In genomic region chr5:154830219-154830595, GRCh38 we compare ENCODE assay signal across 15 cellular contexts. TPM values are rescaled to one million over a fixed set of nuclear protein-coding genes. Genes with fewer than 3 reads are reported as not detected.
A peak's percentile ranks its signal among the peaks of the same experiment; 100 is the strongest.
DNase-seq lines count a peak whose midpoint lies in the region; ATAC-seq, FAIRE-seq and TF ChIP-seq lines count a peak whose summit lies in the region.
"Had no signal": no experiment of that assay in that cellular context is flagged by ENCODE, and none has a peak within 500 bp of the region (broad histone marks: within the 10 kb centered on the region; RNA-seq: fewer than 3 reads in every experiment).

No MANE protein-coding gene starts in this region.

- H3K4me3 Mint-ChIP-seq in activated naive CD4-positive, alpha-beta T cell treated with anti-CD3 and anti-CD28 coated beads, Interleukin-2, amount 10 ng/mL, durations not matched to agents 7 days and 5 days, result no peak overlapping the region
- peak overlapping the region; percentile 18 for H3K4me3 Mint-ChIP-seq in activated CD8-positive, alpha-beta T cell treated with anti-CD3 and anti-CD28 coated beads, Interleukin-2, amount 10 ng/mL, durations not matched to agents 7 days and 5 days
- H3K4me3 Mint-ChIP-seq: brain, endodermal cell had no signal

- H3K4me3 ChIP-seq in keratinocyte (ENCODE audit: control insufficient read depth in 2 of 3, extremely low read depth in 1 of 3, insufficient read depth in 2 of 3, low read depth in 1 of 3, low read length in 3 of 3), result peak overlapping the region in 2 of 3 experiments; percentile 1 to 19
- no peak overlapping the region for H3K4me3 ChIP-seq in upper lobe of right lung
- H3K4me3 ChIP-seq in tibial nerve, result no peak overlapping the region
- H3K4me3 ChIP-seq: heart right ventricle, pancreas had no signal

- DNase-seq in activated naive CD4-positive, alpha-beta T cell treated with anti-CD3 and anti-CD28 coated beads, Interleukin-2, amount 10 ng/mL, durations not matched to agents 7 days and 5 days, result no peak
- DNase-seq in activated naive CD4-positive, alpha-beta T cell treated with anti-CD3 and anti-CD28 coated beads, Interleukin-2, amount 50 U/mL, for 16 hours, result no peak
- no peak for DNase-seq in activated CD8-positive, alpha-beta T cell treated with anti-CD3 and anti-CD28 coated beads, Interleukin-2, amount 10 ng/mL, durations not matched to agents 7 days and 5 days
- DNase-seq in keratinocyte (ENCODE audit: low read depth, low spot score) (no peak), upper lobe of right lung (no peak), tibial nerve (ENCODE audit: low spot score in 2 of 2) (no peak), medulla oblongata (ENCODE audit: extremely low spot score) (no peak), NCI-H524 treated with DMSO at 0.1 percent for 48 hours (lab: John Stamatoyannopoulos, UW) (no peak)
- DNase-seq: endodermal cell, heart right ventricle, KG1, NCI-H2171 treated with DMSO at 0.1 percent for 48 hours, pancreas had no signal

- H3K9ac ChIP-seq in keratinocyte (ENCODE audit: control insufficient read depth, extremely low read depth, insufficient read depth, low read length), result peak overlapping the region; percentile 64

- POLR2A ChIA-PET in activated CD8-positive, alpha-beta T cell treated with anti-CD3 and anti-CD28 coated beads, Interleukin-2, amount 10 ng/mL, durations not matched to agents 7 days and 5 days (lab: Charles Lee), result interaction anchor here (1.1 to 1.5 kb wide), 3 partner anchors 10 to 28 kb away, joined by 4 read pairs; partner anchors contain the start of gene CNOT8

- H3K4me1 ChIP-seq in keratinocyte (ENCODE audit: control insufficient read depth, extremely low read depth, insufficient read depth, low read length) (peaks cover 52% of the 10 kb centered on the region), upper lobe of right lung (peaks cover 15% of the 10 kb centered on the region), tibial nerve (peaks cover 0 to 13% (median 8%) of the 10 kb centered on the region in 4 donors)
- H3K4me1 ChIP-seq: pancreas had no signal

- TF ChIP-seq POLR2A in tibial nerve (IDR thresholded peaks at IDR 0.05), result no peak

- H3K9me3 ChIP-seq in keratinocyte (ENCODE audit: control insufficient read depth, low read depth, low read length), result no peaks in the 10 kb centered on the region
- no peaks in the 10 kb centered on the region for H3K9me3 ChIP-seq in upper lobe of right lung
- H3K9me3 ChIP-seq in tibial nerve, result no peaks in the 10 kb centered on the region
- H3K9me3 ChIP-seq: heart right ventricle, pancreas had no signal

- 66% methylated on average over 7 of the region's 7 CpGs for WGBS in tibial nerve, 2 donors

- H3K27me3 Mint-ChIP-seq in activated naive CD4-positive, alpha-beta T cell treated with anti-CD3 and anti-CD28 coated beads, Interleukin-2, amount 10 ng/mL, durations not matched to agents 7 days and 5 days, result no peaks in the 10 kb centered on the region
- no peaks in the 10 kb centered on the region for H3K27me3 Mint-ChIP-seq in activated CD8-positive, alpha-beta T cell treated with anti-CD3 and anti-CD28 coated beads, Interleukin-2, amount 10 ng/mL, durations not matched to agents 7 days and 5 days (ENCODE audit: low read depth)

- no peaks in the 10 kb centered on the region for H3K9me3 Mint-ChIP-seq in activated naive CD4-positive, alpha-beta T cell treated with anti-CD3 and anti-CD28 coated beads, Interleukin-2, amount 10 ng/mL, durations not matched to agents 7 days and 5 days
- H3K9me3 Mint-ChIP-seq in activated CD8-positive, alpha-beta T cell treated with anti-CD3 and anti-CD28 coated beads, Interleukin-2, amount 10 ng/mL, durations not matched to agents 7 days and 5 days (ENCODE audit: insufficient read depth), result no peaks in the 10 kb centered on the region
- H3K9me3 Mint-ChIP-seq: brain, endodermal cell had no signal

- peaks cover 34% of the 10 kb centered on the region for H3K36me3 Mint-ChIP-seq in activated naive CD4-positive, alpha-beta T cell treated with anti-CD3 and anti-CD28 coated beads, Interleukin-2, amount 10 ng/mL, durations not matched to agents 7 days and 5 days
- peaks cover 28% of the 10 kb centered on the region for H3K36me3 Mint-ChIP-seq in activated CD8-positive, alpha-beta T cell treated with anti-CD3 and anti-CD28 coated beads, Interleukin-2, amount 10 ng/mL, durations not matched to agents 7 days and 5 days (ENCODE audit: low read depth)

- no peaks in the 10 kb centered on the region for H3K27me3 ChIP-seq in keratinocyte (ENCODE audit: control insufficient read depth, extremely low read depth, insufficient read depth, low read length)
- no peaks in the 10 kb centered on the region for H3K27me3 ChIP-seq in upper lobe of right lung
- no peaks in the 10 kb centered on the region for H3K27me3 ChIP-seq in tibial nerve
- H3K27me3 ChIP-seq: heart right ventricle, pancreas had no signal

- peaks cover 5% of the 10 kb centered on the region for H3K9me1 ChIP-seq in keratinocyte (ENCODE audit: control insufficient read depth, extremely low read depth, insufficient read depth, low read length)

- peak overlapping the region; percentile 91 for H3K27ac Mint-ChIP-seq in activated naive CD4-positive, alpha-beta T cell treated with anti-CD3 and anti-CD28 coated beads, Interleukin-2, amount 10 ng/mL, durations not matched to agents 7 days and 5 days
- H3K27ac Mint-ChIP-seq in activated CD8-positive, alpha-beta T cell treated with anti-CD3 and anti-CD28 coated beads, Interleukin-2, amount 10 ng/mL, durations not matched to agents 7 days and 5 days, result peak overlapping the region; percentile 83
- H3K27ac Mint-ChIP-seq: endodermal cell had no signal

- peak overlapping the region; percentile 65 for H2AFZ ChIP-seq in keratinocyte (ENCODE audit: control insufficient read depth, low read length)

- intact Hi-C loops in upper lobe of right lung (cut with DNase I), result no loop called here

- dilution Hi-C loops in keratinocyte (cut with MboI; ENCODE audit: extremely low pct_ligation_motif_present, low sequenced_read_pairs), result no loop called here

- H3K27ac ChIP-seq in keratinocyte (ENCODE audit: control insufficient read depth, insufficient read depth, low read length), result peak overlapping the region; percentile 96
- peak overlapping the region; percentile 37 for H3K27ac ChIP-seq in upper lobe of right lung
- H3K27ac ChIP-seq in tibial nerve, result peak overlapping the region in 2 of 4 donors; percentile 25 to 38
- H3K27ac ChIP-seq: pancreas had no signal

- CTCF ChIA-PET in activated naive CD4-positive, alpha-beta T cell treated with anti-CD3 and anti-CD28 coated beads, Interleukin-2, amount 10 ng/mL, durations not matched to agents 7 days and 5 days (lab: Charles Lee), result no interaction called here
- CTCF ChIA-PET in activated CD8-positive, alpha-beta T cell treated with anti-CD3 and anti-CD28 coated beads, Interleukin-2, amount 10 ng/mL, durations not matched to agents 7 days and 5 days (lab: Charles Lee), result interaction anchor here (0.9 to 1.3 kb wide), 2 partner anchors 31 to 179 kb away, joined by 3 to 4 read pairs; no protein-coding TSS in a partner anchor

- no peaks in the 10 kb centered on the region for H3K79me2 ChIP-seq in keratinocyte (ENCODE audit: control insufficient read depth, insufficient read depth, low read length)

- H3K36me3 ChIP-seq in keratinocyte (ENCODE audit: control insufficient read depth in 2 of 2, extremely low read depth in 1 of 2, insufficient read depth in 2 of 2, low read length in 2 of 2), result peaks cover 0 to 5% of the 10 kb centered on the region in 2 experiments
- peaks cover 26% of the 10 kb centered on the region for H3K36me3 ChIP-seq in upper lobe of right lung
- peaks cover 0 to 81% (median 5%) of the 10 kb centered on the region in 3 donors for H3K36me3 ChIP-seq in tibial nerve
- H3K36me3 ChIP-seq: pancreas had no signal

- TF ChIP-seq EP300 in tibial nerve (IDR thresholded peaks at IDR 0.05), result no peak

- H4K20me1 ChIP-seq in keratinocyte (ENCODE audit: control insufficient read depth, extremely low read depth, insufficient read depth, low read length), result peaks cover 6% of the 10 kb centered on the region

- H3K4me2 ChIP-seq in keratinocyte (ENCODE audit: control insufficient read depth, extremely low read depth, insufficient read depth, low read depth, low read length), result peak overlapping the region; percentile 65

- no peak for ATAC-seq in activated CD8-positive, alpha-beta T cell treated with anti-CD3 and anti-CD28 coated beads, Interleukin-2, amount 10 ng/mL, durations not matched to agents 7 days and 5 days
- ATAC-seq in upper lobe of right lung, result no peak
- ATAC-seq: Panc1 had no signal

- no peak for FAIRE-seq in keratinocyte (lab: Jason Lieb, UNC)
- FAIRE-seq: pancreas had no signal

- H3K4me1 Mint-ChIP-seq in activated naive CD4-positive, alpha-beta T cell treated with anti-CD3 and anti-CD28 coated beads, Interleukin-2, amount 10 ng/mL, durations not matched to agents 7 days and 5 days, result peaks cover 68% of the 10 kb centered on the region
- H3K4me1 Mint-ChIP-seq in activated CD8-positive, alpha-beta T cell treated with anti-CD3 and anti-CD28 coated beads, Interleukin-2, amount 10 ng/mL, durations not matched to agents 7 days and 5 days (ENCODE audit: low read depth), result peaks cover 41% of the 10 kb centered on the region

- TF ChIP-seq CTCF in keratinocyte (optimal IDR thresholded peaks at IDR 0.05 in 1 of 3, IDR thresholded peaks at IDR 0.05 in 1 of 3, conservative IDR thresholded peaks at IDR 0.05 in 1 of 3; ENCODE audit: extremely low read depth in 1 of 3, insufficient read depth in 2 of 3, low read length in 3 of 3) (no peak), upper lobe of right lung (IDR thresholded peaks at IDR 0.05) (no peak), tibial nerve (IDR thresholded peaks at IDR 0.05) (no peak)

RNA-seq across cellular contexts. Expression of gene FAXDC2, which starts 20.2 kb away (rescaled TPM):
- total RNA-seq in activated CD8-positive, alpha-beta T cell treated with anti-CD3 and anti-CD28 coated beads, Interleukin-2, amount 10 ng/mL, durations not matched to agents 7 days and 5 days, result not detected
- polyA plus RNA-seq in keratinocyte, result 4.6 to 11.0 TPM (median 7.1 TPM) in 3 replicates
- 1.4 TPM for polyA plus RNA-seq in keratinocyte (2011; ENCODE audit: low read depth)
- polyA plus RNA-seq in keratinocyte (2011; cell fraction: cytosol; rRNA removed), result 9.2 and 9.8 TPM in 2 replicates
- 8.5 and 13.6 TPM in 2 replicates for polyA plus RNA-seq in keratinocyte (2011; cell fraction: nucleus; rRNA removed)
- 7.2 and 7.5 TPM in 2 replicates for polyA plus RNA-seq in keratinocyte (2012; ENCODE audit: low replicate concordance)
- 4.9 to 19.5 TPM (median 13.9 TPM) in 3 replicates for polyA minus RNA-seq in keratinocyte
- 18.8 TPM for polyA minus RNA-seq in keratinocyte (2011; cell fraction: cytosol; rRNA and poly(A)+ RNA removed)
- 4.3 and 8.5 TPM in 2 replicates for polyA minus RNA-seq in keratinocyte (2011; cell fraction: nucleus; rRNA and poly(A)+ RNA removed)
- total RNA-seq in upper lobe of right lung (79.0 TPM), tibial nerve (100 to 1,000 TPM in 1 of 4 donors, 10 to 100 TPM in 3; 57.6 to 154 (median 75.8) TPM)

RNA-seq across cellular contexts. Expression of gene CNOT8, which starts 28.2 kb away (rescaled TPM):
- total RNA-seq in activated CD8-positive, alpha-beta T cell treated with anti-CD3 and anti-CD28 coated beads, Interleukin-2, amount 10 ng/mL, durations not matched to agents 7 days and 5 days, result 10 to 100 TPM; 67.4 to 68.4 TPM
- polyA plus RNA-seq in keratinocyte, result 28.1 to 44.5 TPM (median 36.2 TPM) in 3 replicates
- 68.1 TPM for polyA plus RNA-seq in keratinocyte (2011; ENCODE audit: low read depth)
- 28.2 and 41.0 TPM in 2 replicates for polyA plus RNA-seq in keratinocyte (2011; cell fraction: cytosol; rRNA removed)
- 50.6 and 55.1 TPM in 2 replicates for polyA plus RNA-seq in keratinocyte (2011; cell fraction: nucleus; rRNA removed)
- 21.1 and 33.8 TPM in 2 replicates for polyA plus RNA-seq in keratinocyte (2012; ENCODE audit: low replicate concordance)
- 18.1 to 47.2 TPM (median 34.2 TPM) in 3 replicates for polyA minus RNA-seq in keratinocyte
- 21.7 TPM for polyA minus RNA-seq in keratinocyte (2011; cell fraction: cytosol; rRNA and poly(A)+ RNA removed)
- polyA minus RNA-seq in keratinocyte (2011; cell fraction: nucleus; rRNA and poly(A)+ RNA removed), result 14.1 and 31.1 TPM in 2 replicates
- total RNA-seq in upper lobe of right lung (101 TPM), tibial nerve (100 to 1,000 TPM in 2 of 4 donors, 10 to 100 TPM in 2; 83.9 to 136 (median 102) TPM)

Comparison
In these comparisons a context has a peak if more than half of its experiments do, and no peak if none do; other contexts are left out.
1. H3K4me3 ChIP-seq: peak in keratinocyte (2 of 3); none in upper lobe of right lung (single experiment) and tibial nerve (0 of 4).
2. RNA of gene FAXDC2, which starts 20.2 kb away (total RNA-seq): 57.6 to 154 TPM in tibial nerve and 79.0 TPM in upper lobe of right lung (single experiment); not detected in activated CD8-positive, alpha-beta T cell treated with anti-CD3 and anti-CD28 coated beads, Interleukin-2, amount 10 ng/mL, durations not matched to agents 7 days and 5 days; every median in the first group is over 10 times any median in the second.